In the genomic region with DNA sequence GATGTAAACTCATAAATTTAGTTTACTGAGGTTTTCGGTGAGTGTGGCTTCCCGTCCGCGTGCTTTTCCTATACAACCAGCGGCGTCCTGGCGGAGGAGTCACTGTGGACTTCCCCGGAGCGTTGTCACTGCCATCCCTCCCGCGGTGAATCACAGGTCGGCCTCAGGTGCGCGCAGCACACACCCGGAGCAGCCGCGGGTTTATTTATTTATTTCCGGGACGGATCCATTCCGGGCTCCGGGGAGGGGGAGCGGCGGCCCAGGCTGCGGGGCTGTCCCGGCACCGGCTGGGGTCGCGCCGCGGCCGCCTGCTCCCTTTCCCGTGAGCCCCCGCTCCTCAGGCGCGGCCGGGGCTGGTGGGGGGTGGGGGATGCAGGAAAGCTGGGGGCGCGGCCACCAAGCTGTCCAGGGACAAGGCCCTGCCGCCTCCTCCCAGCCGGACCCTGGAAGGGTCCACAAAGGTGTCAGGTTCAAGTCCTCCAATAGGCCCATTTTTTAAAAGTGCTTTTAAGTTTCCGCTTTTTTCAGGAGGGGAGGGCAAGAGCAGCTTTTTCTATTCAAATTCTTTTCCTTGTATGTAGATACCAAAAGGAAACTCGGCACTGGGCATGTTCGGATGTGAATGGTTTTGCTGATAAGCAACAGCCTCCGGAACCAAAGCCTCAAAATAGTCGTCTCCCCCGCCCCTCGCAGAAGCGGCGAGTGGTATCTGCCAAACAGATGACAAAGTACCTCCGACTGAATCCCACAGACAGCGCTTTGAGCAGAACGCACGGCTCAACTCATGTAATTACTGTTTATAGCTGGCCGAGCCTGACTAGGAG, we compare ENCODE assay signal across 1 cellular context.
TF ChIP-seq lines count a peak whose summit lies in the region.

No MANE protein-coding gene starts in this region.

TF ChIP-seq in HepG2, 621 proteins besides CTCF, POLR2A, EP300 and RAD21 (continued from another document and continues in another):
- TF ChIP-seq ZNF501 (CRISPR knock-in tag; IDR thresholded peaks at IDR 0.05) = peak; percentile 8; the same call in 1 of the 2 replicates
- TF ChIP-seq MTF2 (CRISPR knock-in tag; IDR thresholded peaks at IDR 0.05; ENCODE audit: borderline replicate concordance) = no peak
- peak; percentile 55; the same call in 1 of the 2 replicates for TF ChIP-seq DMAP1 (CRISPR knock-in tag; IDR thresholded peaks at IDR 0.05)
- no peak for TF ChIP-seq DNMT3B (CRISPR knock-in tag; conservative IDR thresholded peaks at IDR 0.05)
- TF ChIP-seq, protein P1, sequence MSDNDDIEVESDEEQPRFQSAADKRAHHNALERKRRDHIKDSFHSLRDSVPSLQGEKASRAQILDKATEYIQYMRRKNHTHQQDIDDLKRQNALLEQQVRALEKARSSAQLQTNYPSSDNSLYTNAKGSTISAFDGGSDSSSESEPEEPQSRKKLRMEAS (IDR thresholded peaks at IDR 0.05) = peak; percentile 46
- TF ChIP-seq, protein P2, sequence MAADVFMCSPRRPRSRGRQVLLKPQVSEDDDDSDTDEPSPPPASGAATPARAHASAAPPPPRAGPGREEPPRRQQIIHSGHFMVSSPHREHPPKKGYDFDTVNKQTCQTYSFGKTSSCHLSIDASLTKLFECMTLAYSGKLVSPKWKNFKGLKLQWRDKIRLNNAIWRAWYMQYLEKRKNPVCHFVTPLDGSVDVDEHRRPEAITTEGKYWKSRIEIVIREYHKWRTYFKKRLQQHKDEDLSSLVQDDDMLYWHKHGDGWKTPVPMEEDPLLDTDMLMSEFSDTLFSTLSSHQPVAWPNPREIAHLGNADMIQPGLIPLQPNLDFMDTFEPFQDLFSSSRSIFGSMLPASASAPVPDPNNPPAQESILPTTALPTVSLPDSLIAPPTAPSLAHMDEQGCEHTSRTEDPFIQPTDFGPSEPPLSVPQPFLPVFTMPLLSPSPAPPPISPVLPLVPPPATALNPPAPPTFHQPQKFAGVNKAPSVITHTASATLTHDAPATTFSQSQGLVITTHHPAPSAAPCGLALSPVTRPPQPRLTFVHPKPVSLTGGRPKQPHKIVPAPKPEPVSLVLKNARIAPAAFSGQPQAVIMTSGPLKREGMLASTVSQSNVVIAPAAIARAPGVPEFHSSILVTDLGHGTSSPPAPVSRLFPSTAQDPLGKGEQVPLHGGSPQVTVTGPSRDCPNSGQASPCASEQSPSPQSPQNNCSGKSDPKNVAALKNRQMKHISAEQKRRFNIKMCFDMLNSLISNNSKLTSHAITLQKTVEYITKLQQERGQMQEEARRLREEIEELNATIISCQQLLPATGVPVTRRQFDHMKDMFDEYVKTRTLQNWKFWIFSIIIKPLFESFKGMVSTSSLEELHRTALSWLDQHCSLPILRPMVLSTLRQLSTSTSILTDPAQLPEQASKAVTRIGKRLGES (CRISPR knock-in tag; IDR thresholded peaks at IDR 0.05; ENCODE audit: borderline replicate concordance) = no peak
- no peak for TF ChIP-seq FIP1L1 (IDR thresholded peaks at IDR 0.05; ENCODE audit: borderline replicate concordance, insufficient read depth, low read depth, low read length)
- TF ChIP-seq NRL (CRISPR knock-in tag; IDR thresholded peaks at IDR 0.05; ENCODE audit: borderline replicate concordance) = 0 out of 2 replicates have a peak, but pooled peaks have one; percentile 26
- TF ChIP-seq NONO (IDR thresholded peaks at IDR 0.05) = no peak
- no peak for TF ChIP-seq NONO (CRISPR knock-in tag; conservative IDR thresholded peaks at IDR 0.05)
- no peak for TF ChIP-seq MAFF (IDR thresholded peaks at IDR 0.05; ENCODE audit: low read depth, low read length)
- no peak for TF ChIP-seq BRCA1 (CRISPR knock-in tag; IDR thresholded peaks at IDR 0.05)
- TF ChIP-seq ZNF678 (CRISPR knock-in tag; IDR thresholded peaks at IDR 0.05) = 0 out of 2 replicates have a peak, but pooled peaks have one; percentile 23
- peak; percentile 49 for TF ChIP-seq PHF8 (CRISPR knock-in tag; IDR thresholded peaks at IDR 0.05)
- TF ChIP-seq EHMT2 (IDR thresholded peaks at IDR 0.05; ENCODE audit: borderline replicate concordance, low read depth, low read length) = peak; percentile 47; the same call in 1 of the 2 replicates
- no peak for TF ChIP-seq ZNF207 (IDR thresholded peaks at IDR 0.05; ENCODE audit: borderline replicate concordance)
- no peak for TF ChIP-seq ZNF746 (CRISPR knock-in tag; IDR thresholded peaks at IDR 0.05)
- TF ChIP-seq ZNF891 (CRISPR knock-in tag; IDR thresholded peaks at IDR 0.05) = no peak
- TF ChIP-seq, protein P3, sequence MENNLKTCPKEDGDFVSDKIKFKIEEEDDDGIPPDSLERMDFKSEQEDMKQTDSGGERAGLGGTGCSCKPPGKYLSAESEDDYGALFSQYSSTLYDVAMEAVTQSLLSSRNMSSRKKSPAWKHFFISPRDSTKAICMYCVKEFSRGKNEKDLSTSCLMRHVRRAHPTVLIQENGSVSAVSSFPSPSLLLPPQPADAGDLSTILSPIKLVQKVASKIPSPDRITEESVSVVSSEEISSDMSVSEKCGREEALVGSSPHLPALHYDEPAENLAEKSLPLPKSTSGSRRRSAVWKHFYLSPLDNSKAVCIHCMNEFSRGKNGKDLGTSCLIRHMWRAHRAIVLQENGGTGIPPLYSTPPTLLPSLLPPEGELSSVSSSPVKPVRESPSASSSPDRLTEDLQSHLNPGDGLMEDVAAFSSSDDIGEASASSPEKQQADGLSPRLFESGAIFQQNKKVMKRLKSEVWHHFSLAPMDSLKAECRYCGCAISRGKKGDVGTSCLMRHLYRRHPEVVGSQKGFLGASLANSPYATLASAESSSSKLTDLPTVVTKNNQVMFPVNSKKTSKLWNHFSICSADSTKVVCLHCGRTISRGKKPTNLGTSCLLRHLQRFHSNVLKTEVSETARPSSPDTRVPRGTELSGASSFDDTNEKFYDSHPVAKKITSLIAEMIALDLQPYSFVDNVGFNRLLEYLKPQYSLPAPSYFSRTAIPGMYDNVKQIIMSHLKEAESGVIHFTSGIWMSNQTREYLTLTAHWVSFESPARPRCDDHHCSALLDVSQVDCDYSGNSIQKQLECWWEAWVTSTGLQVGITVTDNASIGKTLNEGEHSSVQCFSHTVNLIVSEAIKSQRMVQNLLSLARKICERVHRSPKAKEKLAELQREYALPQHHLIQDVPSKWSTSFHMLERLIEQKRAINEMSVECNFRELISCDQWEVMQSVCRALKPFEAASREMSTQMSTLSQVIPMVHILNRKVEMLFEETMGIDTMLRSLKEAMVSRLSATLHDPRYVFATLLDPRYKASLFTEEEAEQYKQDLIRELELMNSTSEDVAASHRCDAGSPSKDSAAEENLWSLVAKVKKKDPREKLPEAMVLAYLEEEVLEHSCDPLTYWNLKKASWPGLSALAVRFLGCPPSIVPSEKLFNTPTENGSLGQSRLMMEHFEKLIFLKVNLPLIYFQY (CRISPR knock-in tag; IDR thresholded peaks at IDR 0.05; ENCODE audit: borderline replicate concordance) = peak; percentile 54; the same call in 1 of the 2 replicates
- no peak for TF ChIP-seq ZBTB3 (CRISPR knock-in tag; IDR thresholded peaks at IDR 0.05; ENCODE audit: borderline replicate concordance, low read depth)
- no peak for TF ChIP-seq KDM4B (CRISPR knock-in tag; IDR thresholded peaks at IDR 0.05)
- peak; percentile 60; the same call in 1 of the 2 replicates for TF ChIP-seq SALL1 (CRISPR knock-in tag; IDR thresholded peaks at IDR 0.05)
- TF ChIP-seq KDM5B (CRISPR knock-in tag; IDR thresholded peaks at IDR 0.05; ENCODE audit: borderline replicate concordance) = no peak; the same call in 1 of the 2 replicates
- TF ChIP-seq, protein P4, sequence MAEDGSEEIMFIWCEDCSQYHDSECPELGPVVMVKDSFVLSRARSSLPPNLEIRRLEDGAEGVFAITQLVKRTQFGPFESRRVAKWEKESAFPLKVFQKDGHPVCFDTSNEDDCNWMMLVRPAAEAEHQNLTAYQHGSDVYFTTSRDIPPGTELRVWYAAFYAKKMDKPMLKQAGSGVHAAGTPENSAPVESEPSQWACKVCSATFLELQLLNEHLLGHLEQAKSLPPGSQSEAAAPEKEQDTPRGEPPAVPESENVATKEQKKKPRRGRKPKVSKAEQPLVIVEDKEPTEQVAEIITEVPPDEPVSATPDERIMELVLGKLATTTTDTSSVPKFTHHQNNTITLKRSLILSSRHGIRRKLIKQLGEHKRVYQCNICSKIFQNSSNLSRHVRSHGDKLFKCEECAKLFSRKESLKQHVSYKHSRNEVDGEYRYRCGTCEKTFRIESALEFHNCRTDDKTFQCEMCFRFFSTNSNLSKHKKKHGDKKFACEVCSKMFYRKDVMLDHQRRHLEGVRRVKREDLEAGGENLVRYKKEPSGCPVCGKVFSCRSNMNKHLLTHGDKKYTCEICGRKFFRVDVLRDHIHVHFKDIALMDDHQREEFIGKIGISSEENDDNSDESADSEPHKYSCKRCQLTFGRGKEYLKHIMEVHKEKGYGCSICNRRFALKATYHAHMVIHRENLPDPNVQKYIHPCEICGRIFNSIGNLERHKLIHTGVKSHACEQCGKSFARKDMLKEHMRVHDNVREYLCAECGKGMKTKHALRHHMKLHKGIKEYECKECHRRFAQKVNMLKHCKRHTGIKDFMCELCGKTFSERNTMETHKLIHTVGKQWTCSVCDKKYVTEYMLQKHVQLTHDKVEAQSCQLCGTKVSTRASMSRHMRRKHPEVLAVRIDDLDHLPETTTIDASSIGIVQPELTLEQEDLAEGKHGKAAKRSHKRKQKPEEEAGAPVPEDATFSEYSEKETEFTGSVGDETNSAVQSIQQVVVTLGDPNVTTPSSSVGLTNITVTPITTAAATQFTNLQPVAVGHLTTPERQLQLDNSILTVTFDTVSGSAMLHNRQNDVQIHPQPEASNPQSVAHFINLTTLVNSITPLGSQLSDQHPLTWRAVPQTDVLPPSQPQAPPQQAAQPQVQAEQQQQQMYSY (CRISPR knock-in tag; IDR thresholded peaks at IDR 0.05) = peak; percentile 62; the same call in 1 of the 2 replicates
- TF ChIP-seq KDM2A (CRISPR knock-in tag; IDR thresholded peaks at IDR 0.05; ENCODE audit: borderline replicate concordance, low read depth) = peak; percentile 70
- TF ChIP-seq, protein P5, sequence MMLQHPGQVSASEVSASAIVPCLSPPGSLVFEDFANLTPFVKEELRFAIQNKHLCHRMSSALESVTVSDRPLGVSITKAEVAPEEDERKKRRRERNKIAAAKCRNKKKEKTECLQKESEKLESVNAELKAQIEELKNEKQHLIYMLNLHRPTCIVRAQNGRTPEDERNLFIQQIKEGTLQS (CRISPR knock-in tag; IDR thresholded peaks at IDR 0.05) = no peak
- TF ChIP-seq, protein P6, sequence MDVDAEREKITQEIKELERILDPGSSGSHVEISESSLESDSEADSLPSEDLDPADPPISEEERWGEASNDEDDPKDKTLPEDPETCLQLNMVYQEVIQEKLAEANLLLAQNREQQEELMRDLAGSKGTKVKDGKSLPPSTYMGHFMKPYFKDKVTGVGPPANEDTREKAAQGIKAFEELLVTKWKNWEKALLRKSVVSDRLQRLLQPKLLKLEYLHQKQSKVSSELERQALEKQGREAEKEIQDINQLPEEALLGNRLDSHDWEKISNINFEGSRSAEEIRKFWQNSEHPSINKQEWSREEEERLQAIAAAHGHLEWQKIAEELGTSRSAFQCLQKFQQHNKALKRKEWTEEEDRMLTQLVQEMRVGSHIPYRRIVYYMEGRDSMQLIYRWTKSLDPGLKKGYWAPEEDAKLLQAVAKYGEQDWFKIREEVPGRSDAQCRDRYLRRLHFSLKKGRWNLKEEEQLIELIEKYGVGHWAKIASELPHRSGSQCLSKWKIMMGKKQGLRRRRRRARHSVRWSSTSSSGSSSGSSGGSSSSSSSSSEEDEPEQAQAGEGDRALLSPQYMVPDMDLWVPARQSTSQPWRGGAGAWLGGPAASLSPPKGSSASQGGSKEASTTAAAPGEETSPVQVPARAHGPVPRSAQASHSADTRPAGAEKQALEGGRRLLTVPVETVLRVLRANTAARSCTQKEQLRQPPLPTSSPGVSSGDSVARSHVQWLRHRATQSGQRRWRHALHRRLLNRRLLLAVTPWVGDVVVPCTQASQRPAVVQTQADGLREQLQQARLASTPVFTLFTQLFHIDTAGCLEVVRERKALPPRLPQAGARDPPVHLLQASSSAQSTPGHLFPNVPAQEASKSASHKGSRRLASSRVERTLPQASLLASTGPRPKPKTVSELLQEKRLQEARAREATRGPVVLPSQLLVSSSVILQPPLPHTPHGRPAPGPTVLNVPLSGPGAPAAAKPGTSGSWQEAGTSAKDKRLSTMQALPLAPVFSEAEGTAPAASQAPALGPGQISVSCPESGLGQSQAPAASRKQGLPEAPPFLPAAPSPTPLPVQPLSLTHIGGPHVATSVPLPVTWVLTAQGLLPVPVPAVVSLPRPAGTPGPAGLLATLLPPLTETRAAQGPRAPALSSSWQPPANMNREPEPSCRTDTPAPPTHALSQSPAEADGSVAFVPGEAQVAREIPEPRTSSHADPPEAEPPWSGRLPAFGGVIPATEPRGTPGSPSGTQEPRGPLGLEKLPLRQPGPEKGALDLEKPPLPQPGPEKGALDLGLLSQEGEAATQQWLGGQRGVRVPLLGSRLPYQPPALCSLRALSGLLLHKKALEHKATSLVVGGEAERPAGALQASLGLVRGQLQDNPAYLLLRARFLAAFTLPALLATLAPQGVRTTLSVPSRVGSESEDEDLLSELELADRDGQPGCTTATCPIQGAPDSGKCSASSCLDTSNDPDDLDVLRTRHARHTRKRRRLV (CRISPR knock-in tag; IDR thresholded peaks at IDR 0.05) = no peak
- TF ChIP-seq, protein P7, sequence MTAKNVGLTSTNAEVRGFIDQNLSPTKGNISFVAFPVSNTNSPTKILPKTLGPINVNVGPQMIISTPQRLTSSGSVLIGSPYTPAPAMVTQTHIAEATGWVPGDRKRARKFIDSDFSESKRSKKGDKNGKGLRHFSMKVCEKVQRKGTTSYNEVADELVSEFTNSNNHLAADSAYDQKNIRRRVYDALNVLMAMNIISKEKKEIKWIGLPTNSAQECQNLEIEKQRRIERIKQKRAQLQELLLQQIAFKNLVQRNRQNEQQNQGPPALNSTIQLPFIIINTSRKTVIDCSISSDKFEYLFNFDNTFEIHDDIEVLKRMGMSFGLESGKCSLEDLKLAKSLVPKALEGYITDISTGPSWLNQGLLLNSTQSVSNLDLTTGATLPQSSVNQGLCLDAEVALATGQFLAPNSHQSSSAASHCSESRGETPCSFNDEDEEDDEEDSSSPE (CRISPR knock-in tag; IDR thresholded peaks at IDR 0.05) = peak; percentile 62; the same call in 1 of the 2 replicates
- TF ChIP-seq BHLHE40 (IDR thresholded peaks at IDR 0.05; ENCODE audit: low read length) = peak; percentile 65
- TF ChIP-seq ZNF496 (CRISPR knock-in tag; IDR thresholded peaks at IDR 0.05; ENCODE audit: insufficient replicate concordance) = no peak
- TF ChIP-seq, protein P8, sequence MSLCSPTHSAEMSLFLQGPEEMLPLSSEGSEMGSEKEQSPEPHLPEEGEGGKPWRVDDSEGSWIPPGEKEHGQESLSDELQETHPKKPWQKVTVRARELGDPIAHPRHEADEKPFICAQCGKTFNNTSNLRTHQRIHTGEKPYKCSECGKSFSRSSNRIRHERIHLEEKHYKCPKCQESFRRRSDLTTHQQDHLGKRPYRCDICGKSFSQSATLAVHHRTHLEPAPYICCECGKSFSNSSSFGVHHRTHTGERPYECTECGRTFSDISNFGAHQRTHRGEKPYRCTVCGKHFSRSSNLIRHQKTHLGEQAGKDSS (CRISPR knock-in tag; IDR thresholded peaks at IDR 0.05; ENCODE audit: borderline replicate concordance, low read depth) = no peak
- 0 out of 2 replicates have a peak, but pooled peaks have one; percentile 21 for TF ChIP-seq ZNF792 (CRISPR knock-in tag; IDR thresholded peaks at IDR 0.05)
- TF ChIP-seq SCMH1 (CRISPR knock-in tag; IDR thresholded peaks at IDR 0.05; ENCODE audit: borderline replicate concordance) = no peak
